Comparison of ENCODE assay signal across 18 cellular contexts in the genomic region with DNA sequence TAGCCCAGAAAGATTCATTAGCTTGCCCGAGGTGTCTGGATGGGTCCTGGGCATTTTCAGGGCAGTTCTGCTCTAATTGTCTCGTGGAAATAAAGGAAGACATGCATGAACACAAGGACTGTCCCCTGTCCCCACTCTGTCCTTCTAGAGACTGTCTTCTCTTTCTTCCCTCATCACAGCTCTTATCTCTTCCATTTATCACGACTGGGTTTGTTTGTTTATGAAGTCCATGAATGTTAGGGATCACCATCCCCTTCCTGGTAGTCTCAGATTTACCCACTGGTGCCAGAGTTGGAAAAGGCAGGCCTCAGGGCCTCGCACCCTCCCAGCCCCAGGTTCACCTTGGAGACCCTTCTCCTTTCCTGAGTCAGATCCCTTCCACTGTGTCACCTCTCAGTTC.
A peak's percentile ranks its signal among the peaks of the same experiment; 100 is the strongest.
DNase-seq lines count a peak whose midpoint lies in the region; ATAC-seq and TF ChIP-seq lines count a peak whose summit lies in the region.
"Had no signal": no experiment of that assay in that cellular context is flagged by ENCODE, and none has a peak within 500 bp of the region (broad histone marks: within the 10 kb centered on the region; RNA-seq: fewer than 3 reads in every experiment).

No MANE protein-coding gene starts in this region.

- TF ChIP-seq CTCF in SK-N-SH (IDR thresholded peaks at IDR 0.05) (no peak), neural crest cell (conservative IDR thresholded peaks at IDR 0.05) (no peak), progenitor cell of endocrine pancreas (IDR thresholded peaks at IDR 0.05; ENCODE audit: unreplicated experiment) (no peak)

- peak overlapping the region; percentile 85 for H3K27ac Mint-ChIP-seq in neural crest cell (ENCODE audit: unreplicated experiment)
- H3K27ac Mint-ChIP-seq in progenitor cell of endocrine pancreas = peak overlapping the region; percentile 76
- H3K27ac Mint-ChIP-seq in effector memory CD8-positive, alpha-beta T cell = no peak overlapping the region
- H3K27ac Mint-ChIP-seq: B cell; CD4-positive, CD25-positive, alpha-beta regulatory T cell; CD8-positive, alpha-beta T cell; GM23338 had no signal

- WGBS in SK-N-SH (ENCODE audit: low lambda C conversion rate) = 78% methylated on average over 4 of the region's 4 CpGs

- no peaks in the 10 kb centered on the region for H3K9me2 ChIP-seq in SK-N-SH

- CTCF ChIA-PET in SK-N-SH (lab: Yijun Ruan, JAX) = interaction anchor here (1.2 kb wide), 1 partner anchor 78 kb away, joined by 3 read pairs; no protein-coding TSS in a partner anchor

- H3K4me1 ChIP-seq in SK-N-SH (ENCODE audit: control insufficient read depth in 1 of 2, insufficient read depth in 2 of 2, low read depth in 1 of 2, low read length in 1 of 2) = peaks cover 8 to 37% of the 10 kb centered on the region in 2 experiments
- H3K4me1 ChIP-seq: BLaER1 had no signal

- POLR2A ChIA-PET in SK-N-SH (lab: Yijun Ruan, JAX) = no interaction called here

- H3K9me3 Mint-ChIP-seq in neural crest cell (no peaks in the 10 kb centered on the region), progenitor cell of endocrine pancreas (ENCODE audit: low read depth) (no peaks in the 10 kb centered on the region)
- H3K9me3 Mint-ChIP-seq in effector memory CD8-positive, alpha-beta T cell = no peaks in the 10 kb centered on the region
- H3K9me3 Mint-ChIP-seq: CD4-positive, CD25-positive, alpha-beta regulatory T cell; CD8-positive, alpha-beta T cell; GM23338; H9 had no signal

- no peak overlapping the region for H3K4me3 ChIP-seq in SK-N-SH (ENCODE audit: low read depth in 2 of 2, low read length in 1 of 2)
- H3K4me3 ChIP-seq: BLaER1, GM23338 had no signal

- no peaks in the 10 kb centered on the region for H3K79me2 ChIP-seq in SK-N-SH (ENCODE audit: insufficient read depth)

- H3F3A ChIP-seq in SK-N-SH (replicated peaks; ENCODE audit: insufficient read depth) = peaks cover 9% of the 10 kb centered on the region

- peak; percentile 39 for DNase-seq in SK-N-SH
- DNase-seq in neural crest cell (ENCODE audit: low read depth, low spot score) = no peak
- DNase-seq in progenitor cell of endocrine pancreas (ENCODE audit: low spot score, unreplicated experiment) = no peak
- DNase-seq in cerebellum (ENCODE audit: low spot score) = no peak
- no peak for DNase-seq in effector memory CD8-positive, alpha-beta T cell
- DNase-seq: Caco-2; CD4-positive, CD25-positive, alpha-beta regulatory T cell; CD8-positive, alpha-beta T cell; DMS153; DND-41; H9 had no signal

- H3K27ac ChIP-seq in SK-N-SH (ENCODE audit: low read depth in 2 of 2, low read length in 1 of 2) = peak overlapping the region in 1 of 2 experiments; percentile 50; a peak in 2 of 4 replicates
- H3K27ac ChIP-seq: 22Rv1, BLaER1, C4-2B had no signal

- no peak overlapping the region for H3K4me3 Mint-ChIP-seq in neural crest cell
- no peak overlapping the region for H3K4me3 Mint-ChIP-seq in progenitor cell of endocrine pancreas (ENCODE audit: low read depth)
- no peak overlapping the region for H3K4me3 Mint-ChIP-seq in effector memory CD8-positive, alpha-beta T cell
- H3K4me3 Mint-ChIP-seq: B cell; CD4-positive, CD25-positive, alpha-beta regulatory T cell; CD8-positive, alpha-beta T cell; GM23338; H9 had no signal

- H3K36me3 Mint-ChIP-seq in neural crest cell (ENCODE audit: low read depth) (peaks cover 4% of the 10 kb centered on the region), progenitor cell of endocrine pancreas (ENCODE audit: insufficient read depth) (peaks cover 10% of the 10 kb centered on the region)
- no peaks in the 10 kb centered on the region for H3K36me3 Mint-ChIP-seq in effector memory CD8-positive, alpha-beta T cell (ENCODE audit: insufficient read depth)
- H3K36me3 Mint-ChIP-seq: CD4-positive, CD25-positive, alpha-beta regulatory T cell; CD8-positive, alpha-beta T cell had no signal

- TF ChIP-seq RAD21 in SK-N-SH (IDR thresholded peaks at IDR 0.05; ENCODE audit: low read length) = no peak

- H3K36me3 ChIP-seq in SK-N-SH (replicated peaks in 1 of 2; ENCODE audit: control insufficient read depth in 1 of 2, insufficient read depth in 2 of 2, low read length in 1 of 2) = peaks cover 13 to 26% of the 10 kb centered on the region in 2 experiments
- H3K36me3 ChIP-seq: BLaER1 had no signal

- 0 out of 4 replicates have a peak, but pooled peaks of 1 of the 2 experiments have one; percentile 16 for TF ChIP-seq EP300 in SK-N-SH (IDR thresholded peaks at IDR 0.05; ENCODE audit: borderline replicate concordance in 1 of 2, low read depth in 1 of 2, low read length in 1 of 2)

- no peaks in the 10 kb centered on the region for H3K4me1 Mint-ChIP-seq in neural crest cell
- peaks cover 4% of the 10 kb centered on the region for H3K4me1 Mint-ChIP-seq in progenitor cell of endocrine pancreas (ENCODE audit: low read depth)
- no peaks in the 10 kb centered on the region for H3K4me1 Mint-ChIP-seq in effector memory CD8-positive, alpha-beta T cell (ENCODE audit: low read depth in 2 of 2)
- H3K4me1 Mint-ChIP-seq: B cell; CD4-positive, CD25-positive, alpha-beta regulatory T cell had no signal

- no peaks in the 10 kb centered on the region for H3K9me3 ChIP-seq in SK-N-SH
- H3K9me3 ChIP-seq: BLaER1, Caco-2 had no signal

- no peak overlapping the region for H2AFZ ChIP-seq in SK-N-SH (ENCODE audit: low read depth)
- H2AFZ ChIP-seq: GM23338 had no signal

- no peak for ATAC-seq in SK-N-SH treated with all-trans-retinoic acid at 6 μM for 48 hours
- no peak for ATAC-seq in effector memory CD8-positive, alpha-beta T cell (replicated peaks)
- ATAC-seq: CD8-positive, alpha-beta T cell; GM23338; HCT116 had no signal

- H3K9ac ChIP-seq in SK-N-SH = no peak overlapping the region
- H3K9ac ChIP-seq: BLaER1 had no signal

- no peaks in the 10 kb centered on the region for H4K20me1 ChIP-seq in SK-N-SH (ENCODE audit: insufficient read depth)
- H4K20me1 ChIP-seq: BLaER1 had no signal

- no peaks in the 10 kb centered on the region for H3K27me3 ChIP-seq in SK-N-SH (ENCODE audit: insufficient read depth)
- H3K27me3 ChIP-seq: BLaER1 had no signal

- no peaks in the 10 kb centered on the region for H3K27me3 Mint-ChIP-seq in neural crest cell (ENCODE audit: low read depth)
- no peaks in the 10 kb centered on the region for H3K27me3 Mint-ChIP-seq in progenitor cell of endocrine pancreas
- peaks cover 10 to 17% of the 10 kb centered on the region in 2 donors for H3K27me3 Mint-ChIP-seq in effector memory CD8-positive, alpha-beta T cell
- H3K27me3 Mint-ChIP-seq: B cell; CD4-positive, CD25-positive, alpha-beta regulatory T cell had no signal

- no peak overlapping the region for H3K4me2 ChIP-seq in SK-N-SH
- H3K4me2 ChIP-seq: BLaER1, GM23338 had no signal

TF ChIP-seq in SK-N-SH, 30 proteins besides CTCF, POLR2A, EP300 and RAD21:
- TF ChIP-seq GATA2 (CRISPR knock-in tag; IDR thresholded peaks at IDR 0.05) = peak; percentile 64
- TF ChIP-seq, protein P1, sequence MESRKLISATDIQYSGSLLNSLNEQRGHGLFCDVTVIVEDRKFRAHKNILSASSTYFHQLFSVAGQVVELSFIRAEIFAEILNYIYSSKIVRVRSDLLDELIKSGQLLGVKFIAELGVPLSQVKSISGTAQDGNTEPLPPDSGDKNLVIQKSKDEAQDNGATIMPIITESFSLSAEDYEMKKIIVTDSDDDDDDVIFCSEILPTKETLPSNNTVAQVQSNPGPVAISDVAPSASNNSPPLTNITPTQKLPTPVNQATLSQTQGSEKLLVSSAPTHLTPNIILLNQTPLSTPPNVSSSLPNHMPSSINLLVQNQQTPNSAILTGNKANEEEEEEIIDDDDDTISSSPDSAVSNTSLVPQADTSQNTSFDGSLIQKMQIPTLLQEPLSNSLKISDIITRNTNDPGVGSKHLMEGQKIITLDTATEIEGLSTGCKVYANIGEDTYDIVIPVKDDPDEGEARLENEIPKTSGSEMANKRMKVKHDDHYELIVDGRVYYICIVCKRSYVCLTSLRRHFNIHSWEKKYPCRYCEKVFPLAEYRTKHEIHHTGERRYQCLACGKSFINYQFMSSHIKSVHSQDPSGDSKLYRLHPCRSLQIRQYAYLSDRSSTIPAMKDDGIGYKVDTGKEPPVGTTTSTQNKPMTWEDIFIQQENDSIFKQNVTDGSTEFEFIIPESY (IDR thresholded peaks at IDR 0.05; ENCODE audit: borderline replicate concordance, low read depth) = no peak
TF ChIP-seq in SK-N-SH: peak in this region for 1.

TF ChIP-seq in SK-N-SH treated with all-trans-retinoic acid at 6 μM for 48 hours, 23 proteins besides CTCF, POLR2A, EP300 and RAD21:
- TF ChIP-seq GLIS3 (CRISPR knock-in tag; IDR thresholded peaks at IDR 0.05) = no peak
- TF ChIP-seq, protein P2, sequence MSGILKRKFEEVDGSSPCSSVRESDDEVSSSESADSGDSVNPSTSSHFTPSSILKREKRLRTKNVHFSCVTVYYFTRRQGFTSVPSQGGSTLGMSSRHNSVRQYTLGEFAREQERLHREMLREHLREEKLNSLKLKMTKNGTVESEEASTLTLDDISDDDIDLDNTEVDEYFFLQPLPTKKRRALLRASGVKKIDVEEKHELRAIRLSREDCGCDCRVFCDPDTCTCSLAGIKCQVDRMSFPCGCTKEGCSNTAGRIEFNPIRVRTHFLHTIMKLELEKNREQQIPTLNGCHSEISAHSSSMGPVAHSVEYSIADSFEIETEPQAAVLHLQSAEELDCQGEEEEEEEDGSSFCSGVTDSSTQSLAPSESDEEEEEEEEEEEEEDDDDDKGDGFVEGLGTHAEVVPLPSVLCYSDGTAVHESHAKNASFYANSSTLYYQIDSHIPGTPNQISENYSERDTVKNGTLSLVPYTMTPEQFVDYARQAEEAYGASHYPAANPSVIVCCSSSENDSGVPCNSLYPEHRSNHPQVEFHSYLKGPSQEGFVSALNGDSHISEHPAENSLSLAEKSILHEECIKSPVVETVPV (CRISPR knock-in tag; IDR thresholded peaks at IDR 0.05) = no peak
- TF ChIP-seq, protein P3, sequence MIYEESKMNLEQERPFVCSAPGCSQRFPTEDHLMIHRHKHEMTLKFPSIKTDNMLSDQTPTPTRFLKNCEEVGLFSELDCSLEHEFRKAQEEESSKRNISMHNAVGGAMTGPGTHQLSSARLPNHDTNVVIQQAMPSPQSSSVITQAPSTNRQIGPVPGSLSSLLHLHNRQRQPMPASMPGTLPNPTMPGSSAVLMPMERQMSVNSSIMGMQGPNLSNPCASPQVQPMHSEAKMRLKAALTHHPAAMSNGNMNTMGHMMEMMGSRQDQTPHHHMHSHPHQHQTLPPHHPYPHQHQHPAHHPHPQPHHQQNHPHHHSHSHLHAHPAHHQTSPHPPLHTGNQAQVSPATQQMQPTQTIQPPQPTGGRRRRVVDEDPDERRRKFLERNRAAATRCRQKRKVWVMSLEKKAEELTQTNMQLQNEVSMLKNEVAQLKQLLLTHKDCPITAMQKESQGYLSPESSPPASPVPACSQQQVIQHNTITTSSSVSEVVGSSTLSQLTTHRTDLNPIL (CRISPR knock-in tag; IDR thresholded peaks at IDR 0.05; ENCODE audit: low read depth) = no peak
TF ChIP-seq in SK-N-SH treated with all-trans-retinoic acid at 6 μM for 48 hours: peak in this region for 0.

Comparison
In these comparisons a context has a peak if more than half of its experiments do, and no peak if none do; other contexts are left out.
1. H3K27ac Mint-ChIP-seq: peak in neural crest cell (single experiment) and progenitor cell of endocrine pancreas (single experiment); none in effector memory CD8-positive, alpha-beta T cell (0 of 2).